Comparison of ENCODE assay signal across 2 cellular contexts in the genomic region with DNA sequence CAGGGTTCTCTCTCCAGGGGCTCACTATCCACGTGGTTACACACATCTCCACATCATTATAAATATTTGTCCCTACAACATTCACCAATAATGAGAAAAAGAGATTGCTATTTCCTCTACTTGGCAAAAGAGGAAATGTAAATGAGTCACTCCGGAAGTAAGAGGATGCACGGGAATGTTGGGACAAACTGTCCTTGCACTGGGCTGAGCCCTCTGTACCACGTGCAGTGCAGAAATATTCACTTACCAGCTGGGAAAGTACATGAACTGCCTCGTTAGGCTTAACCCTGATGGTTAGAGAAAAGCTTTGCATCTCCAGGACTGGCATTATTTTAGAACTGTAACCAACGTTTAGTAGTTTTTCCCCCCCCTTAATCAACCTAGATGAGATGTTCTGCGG.
TF ChIP-seq lines count a peak whose summit lies in the region.

No MANE protein-coding gene starts in this region.

TF ChIP-seq in liver, 16 proteins besides CTCF, POLR2A, EP300 and RAD21:
- TF ChIP-seq, protein P1, sequence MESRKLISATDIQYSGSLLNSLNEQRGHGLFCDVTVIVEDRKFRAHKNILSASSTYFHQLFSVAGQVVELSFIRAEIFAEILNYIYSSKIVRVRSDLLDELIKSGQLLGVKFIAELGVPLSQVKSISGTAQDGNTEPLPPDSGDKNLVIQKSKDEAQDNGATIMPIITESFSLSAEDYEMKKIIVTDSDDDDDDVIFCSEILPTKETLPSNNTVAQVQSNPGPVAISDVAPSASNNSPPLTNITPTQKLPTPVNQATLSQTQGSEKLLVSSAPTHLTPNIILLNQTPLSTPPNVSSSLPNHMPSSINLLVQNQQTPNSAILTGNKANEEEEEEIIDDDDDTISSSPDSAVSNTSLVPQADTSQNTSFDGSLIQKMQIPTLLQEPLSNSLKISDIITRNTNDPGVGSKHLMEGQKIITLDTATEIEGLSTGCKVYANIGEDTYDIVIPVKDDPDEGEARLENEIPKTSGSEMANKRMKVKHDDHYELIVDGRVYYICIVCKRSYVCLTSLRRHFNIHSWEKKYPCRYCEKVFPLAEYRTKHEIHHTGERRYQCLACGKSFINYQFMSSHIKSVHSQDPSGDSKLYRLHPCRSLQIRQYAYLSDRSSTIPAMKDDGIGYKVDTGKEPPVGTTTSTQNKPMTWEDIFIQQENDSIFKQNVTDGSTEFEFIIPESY (IDR thresholded peaks at IDR 0.05) = no peak
- TF ChIP-seq EGR1 (IDR thresholded peaks at IDR 0.05; ENCODE audit: low read depth in 2 of 2) = peak; percentile 36 to 73
- TF ChIP-seq GABPA (IDR thresholded peaks at IDR 0.05 in 1 of 2, conservative IDR thresholded peaks at IDR 0.05 in 1 of 2) = peak in 1 of 2 donors; percentile 22
- TF ChIP-seq, protein P2, sequence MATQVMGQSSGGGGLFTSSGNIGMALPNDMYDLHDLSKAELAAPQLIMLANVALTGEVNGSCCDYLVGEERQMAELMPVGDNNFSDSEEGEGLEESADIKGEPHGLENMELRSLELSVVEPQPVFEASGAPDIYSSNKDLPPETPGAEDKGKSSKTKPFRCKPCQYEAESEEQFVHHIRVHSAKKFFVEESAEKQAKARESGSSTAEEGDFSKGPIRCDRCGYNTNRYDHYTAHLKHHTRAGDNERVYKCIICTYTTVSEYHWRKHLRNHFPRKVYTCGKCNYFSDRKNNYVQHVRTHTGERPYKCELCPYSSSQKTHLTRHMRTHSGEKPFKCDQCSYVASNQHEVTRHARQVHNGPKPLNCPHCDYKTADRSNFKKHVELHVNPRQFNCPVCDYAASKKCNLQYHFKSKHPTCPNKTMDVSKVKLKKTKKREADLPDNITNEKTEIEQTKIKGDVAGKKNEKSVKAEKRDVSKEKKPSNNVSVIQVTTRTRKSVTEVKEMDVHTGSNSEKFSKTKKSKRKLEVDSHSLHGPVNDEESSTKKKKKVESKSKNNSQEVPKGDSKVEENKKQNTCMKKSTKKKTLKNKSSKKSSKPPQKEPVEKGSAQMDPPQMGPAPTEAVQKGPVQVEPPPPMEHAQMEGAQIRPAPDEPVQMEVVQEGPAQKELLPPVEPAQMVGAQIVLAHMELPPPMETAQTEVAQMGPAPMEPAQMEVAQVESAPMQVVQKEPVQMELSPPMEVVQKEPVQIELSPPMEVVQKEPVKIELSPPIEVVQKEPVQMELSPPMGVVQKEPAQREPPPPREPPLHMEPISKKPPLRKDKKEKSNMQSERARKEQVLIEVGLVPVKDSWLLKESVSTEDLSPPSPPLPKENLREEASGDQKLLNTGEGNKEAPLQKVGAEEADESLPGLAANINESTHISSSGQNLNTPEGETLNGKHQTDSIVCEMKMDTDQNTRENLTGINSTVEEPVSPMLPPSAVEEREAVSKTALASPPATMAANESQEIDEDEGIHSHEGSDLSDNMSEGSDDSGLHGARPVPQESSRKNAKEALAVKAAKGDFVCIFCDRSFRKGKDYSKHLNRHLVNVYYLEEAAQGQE (IDR thresholded peaks at IDR 0.05) = no peak
- peak; percentile 85 for TF ChIP-seq SP1 (IDR thresholded peaks at IDR 0.05)
- peak; percentile 90 for TF ChIP-seq NR2F2 (IDR thresholded peaks at IDR 0.05)
- no peak for TF ChIP-seq FOXA1 (IDR thresholded peaks at IDR 0.05)
- TF ChIP-seq FOXA2 (IDR thresholded peaks at IDR 0.05) = no peak
- TF ChIP-seq, protein P3, sequence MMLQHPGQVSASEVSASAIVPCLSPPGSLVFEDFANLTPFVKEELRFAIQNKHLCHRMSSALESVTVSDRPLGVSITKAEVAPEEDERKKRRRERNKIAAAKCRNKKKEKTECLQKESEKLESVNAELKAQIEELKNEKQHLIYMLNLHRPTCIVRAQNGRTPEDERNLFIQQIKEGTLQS (IDR thresholded peaks at IDR 0.05) = peak; percentile 22
- peak; percentile 39 to 47 for TF ChIP-seq RXRA (IDR thresholded peaks at IDR 0.05)
- TF ChIP-seq HNF4G (IDR thresholded peaks at IDR 0.05) = no peak
- TF ChIP-seq JUND (IDR thresholded peaks at IDR 0.05) = peak; percentile 91 to 97
- TF ChIP-seq TAF1 (conservative IDR thresholded peaks at IDR 0.05) = no peak
- no peak for TF ChIP-seq YY1 (IDR thresholded peaks at IDR 0.05)
- TF ChIP-seq, protein P4, sequence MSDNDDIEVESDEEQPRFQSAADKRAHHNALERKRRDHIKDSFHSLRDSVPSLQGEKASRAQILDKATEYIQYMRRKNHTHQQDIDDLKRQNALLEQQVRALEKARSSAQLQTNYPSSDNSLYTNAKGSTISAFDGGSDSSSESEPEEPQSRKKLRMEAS (IDR thresholded peaks at IDR 0.05) = peak; percentile 92
- TF ChIP-seq HNF4A (conservative IDR thresholded peaks at IDR 0.05) = no peak

TF ChIP-seq in HepG2, 621 proteins besides CTCF, POLR2A, EP300 and RAD21 (continued from another document):
- TF ChIP-seq SYNCRIP (IDR thresholded peaks at IDR 0.05; ENCODE audit: insufficient read depth, low read depth, low read length) = no peak
